8 cellular contexts compared by ENCODE assay signal in the genomic region with DNA sequence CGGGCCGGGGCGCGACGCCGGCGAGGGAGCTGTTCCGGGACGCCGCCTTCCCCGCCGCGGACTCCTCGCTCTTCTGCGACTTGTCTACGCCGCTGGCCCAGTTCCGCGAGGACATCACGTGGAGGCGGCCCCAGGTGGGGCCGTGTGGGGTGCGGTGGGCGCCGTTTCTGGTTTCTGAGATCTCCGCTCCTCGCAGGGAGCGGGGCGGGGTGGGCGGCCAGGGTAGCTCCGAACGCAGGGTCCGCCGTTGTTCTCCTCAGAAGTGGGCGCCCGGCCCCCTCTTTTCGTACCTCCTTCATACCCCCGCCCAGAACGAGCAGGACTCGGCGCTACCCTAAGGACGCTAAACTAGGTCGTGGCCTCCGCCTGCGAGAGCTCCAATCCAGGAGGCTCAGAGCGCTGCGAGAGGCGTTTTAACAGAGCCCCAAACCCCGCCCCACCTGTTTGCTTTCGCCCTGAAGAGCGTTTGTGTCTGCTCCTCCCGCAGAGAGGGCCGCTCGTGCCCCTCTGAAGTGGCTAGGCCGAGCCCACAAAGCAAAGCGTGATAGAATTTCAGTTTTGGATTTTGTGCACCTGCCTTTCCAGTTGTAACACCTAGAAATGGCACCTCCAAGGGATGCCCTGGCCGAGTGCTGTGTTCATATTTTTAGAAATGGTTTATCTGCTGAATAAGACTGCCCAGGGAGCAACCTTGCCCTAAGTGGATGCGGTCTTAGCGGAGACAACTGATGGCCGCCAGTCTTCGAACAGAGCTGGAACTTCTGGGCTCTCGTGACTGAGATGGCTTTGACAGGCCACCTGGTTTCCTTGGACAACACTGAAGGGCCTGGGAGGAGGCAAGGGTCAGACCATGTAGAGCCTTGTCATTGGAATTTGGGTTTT.
DNase-seq lines count a peak whose midpoint lies in the region; ATAC-seq and TF ChIP-seq lines count a peak whose summit lies in the region.

No MANE protein-coding gene starts in this region.

- H3K4me1 ChIP-seq in HUES6 (ENCODE audit: control insufficient read depth, insufficient read depth, low read length): peaks cover 24% of the 10 kb centered on the region

- H3K9ac ChIP-seq in HUES6 (ENCODE audit: low read length): peak overlapping the region; percentile 56

- no peaks in the 10 kb centered on the region for H3K27me3 ChIP-seq in HUES6 (ENCODE audit: control insufficient read depth, insufficient read depth, low read length)
- no peaks in the 10 kb centered on the region for H3K27me3 ChIP-seq in brain microvascular endothelial cell (replicated peaks)

- H3K36me3 ChIP-seq in HUES6 (ENCODE audit: control insufficient read depth, insufficient read depth, low read length) (peaks cover 28% of the 10 kb centered on the region), brain microvascular endothelial cell (replicated peaks) (peaks cover 2% of the 10 kb centered on the region)

- TF ChIP-seq CTCF in 22Rv1 (IDR thresholded peaks at IDR 0.05) (no peak), brain microvascular endothelial cell (IDR thresholded peaks at IDR 0.05; ENCODE audit: low read depth, low read length, missing control alignments) (no peak)

- H3K4me3 ChIP-seq in HUES6 (ENCODE audit: low read depth, low read length): peak overlapping the region; percentile 78
- H3K4me3 ChIP-seq in brain microvascular endothelial cell (ENCODE audit: low read depth, low read length): peak overlapping the region; percentile 96

- H3K27ac ChIP-seq in 22Rv1 (peak overlapping the region; percentile 71), HUES6 (ENCODE audit: low read depth, low read length) (peak overlapping the region; percentile 85; the same call in 1 of the 2 replicates), brain microvascular endothelial cell (no peak overlapping the region)

- in situ Hi-C loops in brain microvascular endothelial cell (cut with HindIII; ENCODE audit: low pct_ligation_motif_present, low sequenced_read_pairs): no loop called here

- DNase-seq in T follicular helper cell (ENCODE audit: low read depth) (peak; percentile 41), brain microvascular endothelial cell (no peak), kidney tubule cell (ENCODE audit: low spot score) (peak; percentile 48), COR-L47 (lab: John Stamatoyannopoulos, UW) (no peak)
- peak; percentile 25 for DNase-seq in stimulated activated CD8-positive, alpha-beta memory T cell treated with anti-CD3 and anti-CD28 coated beads, Interleukin-12 subunit alpha, Interleukin-12 subunit beta, amount 100 ng/mL, for 4 hours (ENCODE audit: low read depth)

- no peaks in the 10 kb centered on the region for H3K9me3 ChIP-seq in HUES6 (ENCODE audit: control insufficient read depth, insufficient read depth, low read depth, low read length)

- ATAC-seq in GM18517 (IDR thresholded peaks at IDR 0.05; ENCODE audit: unreplicated experiment): peak; percentile 2

Comparison
In these comparisons a context has a peak if more than half of its experiments do, and no peak if none do; other contexts are left out.
1. DNase-seq: peak in T follicular helper cell (single experiment), kidney tubule cell (single experiment) and stimulated activated CD8-positive, alpha-beta memory T cell treated with anti-CD3 and anti-CD28 coated beads, Interleukin-12 subunit alpha, Interleukin-12 subunit beta, amount 100 ng/mL, for 4 hours (single experiment); none in brain microvascular endothelial cell (single experiment) and COR-L47 (single experiment).